ENCODE assay signal across 1 cellular context in genomic region chr11:2912498-2912897, GRCh38.
TF ChIP-seq lines count a peak whose summit lies in the region.

No MANE protein-coding gene starts in this region.

TF ChIP-seq in WTC11, 78 proteins besides CTCF, POLR2A, EP300 and RAD21 (continued from another document):
- TF ChIP-seq, protein P1, sequence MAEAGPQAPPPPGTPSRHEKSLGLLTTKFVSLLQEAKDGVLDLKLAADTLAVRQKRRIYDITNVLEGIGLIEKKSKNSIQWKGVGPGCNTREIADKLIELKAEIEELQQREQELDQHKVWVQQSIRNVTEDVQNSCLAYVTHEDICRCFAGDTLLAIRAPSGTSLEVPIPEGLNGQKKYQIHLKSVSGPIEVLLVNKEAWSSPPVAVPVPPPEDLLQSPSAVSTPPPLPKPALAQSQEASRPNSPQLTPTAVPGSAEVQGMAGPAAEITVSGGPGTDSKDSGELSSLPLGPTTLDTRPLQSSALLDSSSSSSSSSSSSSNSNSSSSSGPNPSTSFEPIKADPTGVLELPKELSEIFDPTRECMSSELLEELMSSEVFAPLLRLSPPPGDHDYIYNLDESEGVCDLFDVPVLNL (CRISPR knock-in tag; IDR thresholded peaks at IDR 0.05; ENCODE audit: borderline replicate concordance, low read depth): no peak
- TF ChIP-seq, protein P2, sequence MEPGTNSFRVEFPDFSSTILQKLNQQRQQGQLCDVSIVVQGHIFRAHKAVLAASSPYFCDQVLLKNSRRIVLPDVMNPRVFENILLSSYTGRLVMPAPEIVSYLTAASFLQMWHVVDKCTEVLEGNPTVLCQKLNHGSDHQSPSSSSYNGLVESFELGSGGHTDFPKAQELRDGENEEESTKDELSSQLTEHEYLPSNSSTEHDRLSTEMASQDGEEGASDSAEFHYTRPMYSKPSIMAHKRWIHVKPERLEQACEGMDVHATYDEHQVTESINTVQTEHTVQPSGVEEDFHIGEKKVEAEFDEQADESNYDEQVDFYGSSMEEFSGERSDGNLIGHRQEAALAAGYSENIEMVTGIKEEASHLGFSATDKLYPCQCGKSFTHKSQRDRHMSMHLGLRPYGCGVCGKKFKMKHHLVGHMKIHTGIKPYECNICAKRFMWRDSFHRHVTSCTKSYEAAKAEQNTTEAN (CRISPR knock-in tag; IDR thresholded peaks at IDR 0.05): no peak
TF ChIP-seq in WTC11: peak in this region for 0.
